ENCODE assay signal across 19 cellular contexts in the genomic region with DNA sequence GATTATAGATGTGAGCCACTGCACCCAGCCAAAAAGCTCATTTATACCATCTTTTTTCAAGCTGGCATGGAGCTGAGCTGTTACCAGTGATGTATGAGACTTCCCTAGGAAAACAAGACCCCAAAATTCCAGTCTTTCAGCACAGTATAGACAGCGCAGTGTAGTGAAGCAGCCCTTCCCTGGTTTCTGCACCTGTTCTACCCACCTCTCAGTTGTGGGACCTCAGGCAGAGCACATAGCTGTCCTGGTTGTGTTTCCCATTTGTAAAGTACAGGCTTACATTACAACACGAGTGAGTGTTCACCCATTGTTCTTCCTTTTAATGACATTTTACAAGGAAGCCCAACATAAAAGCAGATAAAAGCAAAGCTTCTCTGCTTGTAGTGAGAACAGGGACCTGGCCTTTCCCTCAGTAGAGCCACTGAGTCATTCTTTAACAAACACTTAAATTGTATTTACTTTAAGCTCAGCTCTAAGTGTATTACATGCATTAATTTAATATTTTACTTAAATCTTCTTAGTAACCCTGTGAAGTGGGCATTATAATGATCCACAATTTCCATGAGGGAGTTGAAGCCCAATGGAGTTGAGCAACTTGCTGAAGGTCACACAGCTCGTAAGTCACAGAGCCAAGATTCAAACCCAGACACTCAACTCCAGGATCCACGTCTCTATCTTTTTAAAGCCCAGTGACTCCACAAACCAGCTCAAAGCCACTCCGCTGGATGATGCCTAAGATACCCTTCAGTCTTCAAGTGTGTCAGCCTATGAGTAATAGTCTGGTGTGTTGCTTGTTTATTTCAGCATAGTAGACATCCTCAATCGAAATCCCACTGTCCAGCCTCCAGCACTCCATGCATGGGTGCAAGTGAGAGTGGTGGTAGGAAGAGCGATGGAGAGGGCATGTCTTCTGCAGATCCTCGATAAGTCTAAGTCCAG. TPM values are rescaled to one million over a fixed set of nuclear protein-coding genes. Genes with fewer than 3 reads are reported as not detected.
DNase-seq lines count a peak whose midpoint lies in the region; ATAC-seq, FAIRE-seq and TF ChIP-seq lines count a peak whose summit lies in the region.
"Had no signal": no experiment of that assay in that cellular context is flagged by ENCODE, and none has a peak within 500 bp of the region (broad histone marks: within the 10 kb centered on the region; RNA-seq: fewer than 3 reads in every experiment).

No MANE protein-coding gene starts in this region.

- H3K36me3 ChIP-seq in IMR-90 (ENCODE audit: control insufficient read depth, insufficient read depth, low read length) (no peaks in the 10 kb centered on the region), K562 (ENCODE audit: control insufficient read depth, insufficient read depth, low read length) (no peaks in the 10 kb centered on the region), mesenchymal stem cell (ENCODE audit: control insufficient read depth in 1 of 2, insufficient read depth in 2 of 2, low read depth in 1 of 2, low read length in 2 of 2) (no peaks in the 10 kb centered on the region), body of pancreas (replicated peaks in 1 of 2; ENCODE audit: insufficient read depth in 1 of 2, low read depth in 2 of 2) (no peaks in the 10 kb centered on the region)
- H3K36me3 ChIP-seq: MG63, SJSA1 had no signal

- no peak overlapping the region for H3K4ac ChIP-seq in IMR-90 (ENCODE audit: low read depth, low read length)
- no peak overlapping the region for H3K4ac ChIP-seq in mesenchymal stem cell (ENCODE audit: low read depth in 1 of 2, low read length in 2 of 2)

- H2BK15ac ChIP-seq in IMR-90 (ENCODE audit: low read depth, low read length) (no peak overlapping the region), mesenchymal stem cell (ENCODE audit: low read depth, poor library complexity, severe bottlenecking) (no peak overlapping the region)

- CTCF ChIA-PET in IMR-90 (lab: Yijun Ruan, JAX) = interaction anchor here (1.0 to 1.1 kb wide), 2 partner anchors 9 to 11 kb away, joined by 3 read pairs; no protein-coding TSS in a partner anchor
- CTCF ChIA-PET in K562 (lab: Yijun Ruan, JAX; ENCODE audit: low intra/inter-chr PET ratio) = no interaction called here

- no peak overlapping the region for H3K18ac ChIP-seq in IMR-90 (ENCODE audit: low read depth, low read length)
- no peak overlapping the region for H3K18ac ChIP-seq in mesenchymal stem cell (ENCODE audit: low read depth in 1 of 2, low read length in 2 of 2)

- peak; percentile 6 for DNase-seq in DMS153 treated with DMSO at 0.1 percent for 48 hours (lab: John Stamatoyannopoulos, UW; ENCODE audit: unreplicated experiment)
- no peak for DNase-seq in IMR-90
- DNase-seq in K562 (ENCODE audit: extremely low read depth in 1 of 4, low spot score in 3 of 4) = no peak
- DNase-seq in mesenchymal stem cell = peak; percentile 30
- no peak for DNase-seq in NCI-H69 (lab: John Stamatoyannopoulos, UW)
- no peak for DNase-seq in body of pancreas
- DNase-seq in D341Med (ENCODE audit: low spot score) = no peak
- DNase-seq in GM19239 (ENCODE audit: insufficient read length, low spot score) = no peak
- DNase-seq: MG63, NCI-H1092, NCI-H2107, NCI-H748 treated with DMSO at 0.1 percent for 48 hours had no signal

- no TSS peak for BruUV-seq in IMR-90 (replicated peaks; lab: Mats Ljungman, UMichigan)
- BruUV-seq in K562 (replicated peaks; lab: Mats Ljungman, UMichigan) = no TSS peak

- no peak overlapping the region for H3K27ac ChIP-seq in IMR-90 (ENCODE audit: insufficient read depth, low read length)
- H3K27ac ChIP-seq in K562 (ENCODE audit: extremely low read depth, low read depth, low read length) = no peak overlapping the region
- no peak overlapping the region for H3K27ac ChIP-seq in mesenchymal stem cell (ENCODE audit: low read length, poor library complexity, severe bottlenecking)
- no peak overlapping the region for H3K27ac ChIP-seq in body of pancreas
- H3K27ac ChIP-seq: C4-2B, HL-60, KMS-11, SJSA1 had no signal

- dilution Hi-C loops in IMR-90 (cut with HindIII; ENCODE audit: low sequenced_read_pairs, unreplicated experiment) = no loop called here

- H3K27me3 ChIP-seq in IMR-90 (ENCODE audit: control insufficient read depth, insufficient read depth, low read length) = no peaks in the 10 kb centered on the region
- H3K27me3 ChIP-seq in K562 (ENCODE audit: control insufficient read depth in 2 of 2, insufficient read depth in 2 of 2, low read length in 2 of 2) = no peaks in the 10 kb centered on the region
- no peaks in the 10 kb centered on the region for H3K27me3 ChIP-seq in mesenchymal stem cell (ENCODE audit: control insufficient read depth in 1 of 2, insufficient read depth in 1 of 2, low read length in 2 of 2)
- no peaks in the 10 kb centered on the region for H3K27me3 ChIP-seq in body of pancreas
- H3K27me3 ChIP-seq: MG63, SJSA1 had no signal

- H3K9me1 ChIP-seq in IMR-90 (ENCODE audit: insufficient read depth, low read length) (0 out of 2 replicates have a peak, but pooled peaks cover 3% of the 10 kb centered on the region), K562 (ENCODE audit: control insufficient read depth, insufficient read depth, low read length) (no peaks in the 10 kb centered on the region)

- no peak overlapping the region for H3K56ac ChIP-seq in IMR-90 (ENCODE audit: extremely low read depth, insufficient read depth, low read length)

- TF ChIP-seq RAD21 in IMR-90 (IDR thresholded peaks at IDR 0.05; ENCODE audit: low read length) = no peak
- no peak for TF ChIP-seq RAD21 in K562 (CRISPR knock-in tag; conservative IDR thresholded peaks at IDR 0.05 in 1 of 2, IDR thresholded peaks at IDR 0.05 in 1 of 2)

- no peaks in the 10 kb centered on the region for H3K79me2 ChIP-seq in K562 (ENCODE audit: control insufficient read depth, insufficient read depth, low read length)

- H2AK5ac ChIP-seq in IMR-90 (ENCODE audit: low read depth, low read length) (no peak overlapping the region), mesenchymal stem cell (ENCODE audit: low read length, severe bottlenecking) (no peak overlapping the region)

- H2BK5ac ChIP-seq in IMR-90 (ENCODE audit: low read depth, low read length, poor library complexity, severe bottlenecking) (no peak overlapping the region), mesenchymal stem cell (ENCODE audit: low read depth, low read length, poor library complexity, severe bottlenecking) (no peak overlapping the region)

- no peak overlapping the region for H2BK12ac ChIP-seq in mesenchymal stem cell (ENCODE audit: low read length in 2 of 2)

- ATAC-seq in IMR-90 (ENCODE audit: low read depth) (peak; percentile 29; the same call in 1 of the 2 replicates), K562 (peak; percentile 55), body of pancreas (no peak)
- ATAC-seq: GM12878, GM23338, HCT116 had no signal

- H4K91ac ChIP-seq in IMR-90 (ENCODE audit: insufficient read depth, low read depth, low read length) = no peak overlapping the region
- H4K91ac ChIP-seq in mesenchymal stem cell (ENCODE audit: low read length) = no peak overlapping the region

- H2AK9ac ChIP-seq in IMR-90 (replicated peaks; ENCODE audit: low read depth, low read length, poor library complexity) = no peak overlapping the region

- H4K20me1 ChIP-seq in IMR-90 (ENCODE audit: insufficient read depth, low read length) (no peaks in the 10 kb centered on the region), K562 (replicated peaks; ENCODE audit: control insufficient read depth, insufficient read depth, low read length) (no peaks in the 10 kb centered on the region)

- 40% methylated on average over 1 of the region's 8 CpGs; no CpG with 5 or more reads in 1 of the 2 experiments for whole genome bisulfite sequencing in IMR-90 (ENCODE audit: extremely low coverage in 2 of 2, insufficient read length in 1 of 2), 2 experiments
- WGBS in K562 (ENCODE audit: insufficient coverage, low coverage, missing lambda C conversion rate) = 21% methylated on average over 8 of the region's 8 CpGs
- WGBS in mesenchymal stem cell = 79% methylated on average over 6 of the region's 8 CpGs
- 78 to 80% methylated on average over 7 to 8 of the region's 8 CpGs for WGBS in body of pancreas, 2 donors

- intact Hi-C loops in IMR-90 (cut with micrococcal nuclease) = no loop called here
- intact Hi-C loops in K562 (cut with micrococcal nuclease) = no loop called here
- intact Hi-C loops in body of pancreas (cut with DNase I) = no loop called here

- H3K4me3 ChIP-seq in IMR-90 (ENCODE audit: insufficient read depth, low read depth, low read length) (no peak overlapping the region), K562 (no peak overlapping the region), mesenchymal stem cell (ENCODE audit: insufficient read depth in 1 of 2, low read depth in 1 of 2, low read length in 2 of 2) (no peak overlapping the region), body of pancreas (no peak overlapping the region)
- H3K4me3 ChIP-seq: GM12878, GM23338, MG63, SJSA1 had no signal

- H4K8ac ChIP-seq in IMR-90 (ENCODE audit: low read depth in 2 of 2, low read length in 2 of 2) (no peak overlapping the region), mesenchymal stem cell (ENCODE audit: low read length) (no peak overlapping the region)

- H4K5ac ChIP-seq in IMR-90 (ENCODE audit: low read depth, low read length) = no peak overlapping the region

- in situ Hi-C loops in IMR-90 (cut with MboI; ENCODE audit: low sequenced_read_pairs) = no loop called here
- in situ Hi-C loops in K562 (cut with MboI) = no loop called here

- H3K9ac ChIP-seq in IMR-90 (ENCODE audit: low read depth, low read length) (no peak overlapping the region), K562 (ENCODE audit: insufficient read depth in 1 of 2, low read depth in 2 of 2, low read length in 2 of 2) (no peak overlapping the region), mesenchymal stem cell (ENCODE audit: low read length) (no peak overlapping the region)
- H3K9ac ChIP-seq: KMS-11 had no signal

- H3K4me1 ChIP-seq in IMR-90 (ENCODE audit: control insufficient read depth, insufficient read depth, low read length) (no peaks in the 10 kb centered on the region), K562 (replicated peaks in 1 of 2; ENCODE audit: control insufficient read depth in 2 of 2, insufficient read depth in 2 of 2, low read length in 2 of 2) (no peaks in the 10 kb centered on the region), mesenchymal stem cell (ENCODE audit: control insufficient read depth, insufficient read depth, low read depth, low read length) (no peaks in the 10 kb centered on the region), body of pancreas (no peaks in the 10 kb centered on the region)

- FAIRE-seq in K562 (lab: Jason Lieb, UNC) (no peak), GM19239 (lab: Jason Lieb, UNC) (no peak)
- FAIRE-seq: GM12878 had no signal

- TF ChIP-seq POLR2A in IMR-90 (IDR thresholded peaks at IDR 0.05; ENCODE audit: low read depth, low read length) (no peak), K562 (conservative IDR thresholded peaks at IDR 0.05) (no peak), body of pancreas (IDR thresholded peaks at IDR 0.05) (no peak)

- no peak overlapping the region for H2BK20ac ChIP-seq in IMR-90 (ENCODE audit: low read depth, low read length)

- H3K79me1 ChIP-seq in IMR-90 (ENCODE audit: low read depth in 1 of 2, low read length in 2 of 2) = no peaks in the 10 kb centered on the region
- H3K79me1 ChIP-seq in mesenchymal stem cell (replicated peaks; ENCODE audit: low read length, poor library complexity, severe bottlenecking) = no peaks in the 10 kb centered on the region

- no peak overlapping the region for H2BK120ac ChIP-seq in IMR-90 (ENCODE audit: low read depth, low read length)
- no peak overlapping the region for H2BK120ac ChIP-seq in mesenchymal stem cell (ENCODE audit: low read depth, low read length)

- POLR2A ChIA-PET in IMR-90 (lab: Charles Lee; ENCODE audit: unreplicated experiment) (no interaction called here), K562 (lab: Yijun Ruan, JAX) (interaction anchor here (0.5 to 1.5 kb wide), 3 partner anchors 8 to 1435 kb away, joined by 3 to 7 read pairs (median 4); no protein-coding TSS in a partner anchor)

- H3K9me3 ChIP-seq in IMR-90 (ENCODE audit: control insufficient read depth, insufficient read depth, low read length) (no peaks in the 10 kb centered on the region), K562 (replicated peaks; ENCODE audit: control insufficient read depth, insufficient read depth, low read depth, low read length) (no peaks in the 10 kb centered on the region; the same call in 1 of the 2 replicates), mesenchymal stem cell (ENCODE audit: control insufficient read depth, low read length) (peaks cover under 1% of the 10 kb centered on the region), body of pancreas (no peaks in the 10 kb centered on the region)
- H3K9me3 ChIP-seq: MG63 had no signal

- TF ChIP-seq CTCF in IMR-90 (conservative IDR thresholded peaks at IDR 0.05; ENCODE audit: low read depth, low read length) = no peak
- no peak for TF ChIP-seq CTCF in K562 (IDR thresholded peaks at IDR 0.05 in 2 of 3, conservative IDR thresholded peaks at IDR 0.05 in 1 of 3; ENCODE audit: insufficient read depth in 2 of 3, low read depth in 1 of 3, low read length in 3 of 3)
- no peak for TF ChIP-seq CTCF in body of pancreas (IDR thresholded peaks at IDR 0.05)

- no peak for TF ChIP-seq EP300 in K562 (IDR thresholded peaks at IDR 0.05; ENCODE audit: low read length)

- peak overlapping the region; percentile 17; the same call in 1 of the 2 replicates for H3K14ac ChIP-seq in IMR-90 (replicated peaks; ENCODE audit: low read depth, low read length)
- H3K14ac ChIP-seq in mesenchymal stem cell (ENCODE audit: low read length in 2 of 2) = no peak overlapping the region

- H3K23ac ChIP-seq in IMR-90 (ENCODE audit: low read depth, low read length) (no peak overlapping the region), mesenchymal stem cell (ENCODE audit: low read length in 2 of 2) (no peak overlapping the region)

- H2AFZ ChIP-seq in IMR-90 (replicated peaks; ENCODE audit: low read length, poor library complexity) = no peak overlapping the region
- peak overlapping the region; percentile 75 for H2AFZ ChIP-seq in K562 (ENCODE audit: low read depth, low read length)
- no peak overlapping the region for H2AFZ ChIP-seq in mesenchymal stem cell (ENCODE audit: low read depth, low read length)
- H2AFZ ChIP-seq: GM23338 had no signal

- H3K4me2 ChIP-seq in IMR-90 (ENCODE audit: low read depth, low read length) (no peak overlapping the region), K562 (ENCODE audit: insufficient read depth, low read length) (no peak overlapping the region), mesenchymal stem cell (ENCODE audit: low read length, poor library complexity, severe bottlenecking) (no peak overlapping the region)
- H3K4me2 ChIP-seq: GM23338, KMS-11 had no signal

RNA-seq across cellular contexts. Expression of a gene that starts 40.5 kb away (rescaled TPM):
- total RNA-seq in IMR-90 (2012; rRNA removed) (180 and 216 TPM in 2 replicates), K562 (2014; rRNA removed) (57.6 and 83.6 TPM in 2 replicates), K562 (2014; rRNA removed; fragmentation: Illumina TruSeq; extraction: Trizol) (131 and 133 TPM in 2 replicates), K562 (2015; rRNA removed; fragmentation: Illumina TruSeq; extraction: Trizol) (147 and 148 TPM in 2 replicates), K562 (2021) (237 and 241 TPM in 2 replicates), body of pancreas (10 to 100 TPM; 35.5 to 54.1 TPM)
- polyA plus RNA-seq in IMR-90 (2012; rRNA removed) (271 and 304 TPM in 2 replicates), K562 (2011; rRNA removed) (119 and 122 TPM in 2 replicates), K562 (2014; fragmentation: Illumina TruSeq; extraction: Trizol) (259 and 297 TPM in 2 replicates), K562 (2014; fragmentation: Nextera tagmentation; extraction: Ambion mirVana) (100 to 1,000 TPM in 1 of 2 experiments, 10 to 100 TPM in 1; 70.0 to 115 TPM), K562 (2014; rRNA removed) (125 and 134 TPM in 2 replicates)
- polyA plus RNA-seq in IMR-90 (2012; cell fraction: cytosol; rRNA removed) = 189 and 234 TPM in 2 replicates
- polyA plus RNA-seq in IMR-90 (2012; cell fraction: nucleus; rRNA removed; ENCODE audit: low replicate concordance) = 74.4 and 139 TPM in 2 replicates
- 58.6 and 64.0 TPM in 2 replicates for total RNA-seq in K562 (2011; cell fraction: chromatin; rRNA removed; ENCODE audit: low replicate concordance)
- total RNA-seq in K562 (2011; cell fraction: nucleolus; rRNA removed) = 43.2 and 43.8 TPM in 2 replicates
- 40.0 and 41.2 TPM in 2 replicates for total RNA-seq in K562 (2011; cell fraction: nucleoplasm; rRNA removed)
- polyA plus RNA-seq in K562 (2011; cell fraction: cytosol; rRNA removed) = 110 and 143 TPM in 2 replicates
- 38.1 and 62.3 TPM in 2 replicates for polyA plus RNA-seq in K562 (2011; cell fraction: nucleus; rRNA removed)
- 277 and 310 TPM in 2 replicates for polyA plus RNA-seq in K562 (2012)
- polyA minus RNA-seq in K562 (2011; rRNA and poly(A)+ RNA removed) = 103 TPM in 2 replicates
- 60.0 and 82.1 TPM in 2 replicates for polyA minus RNA-seq in K562 (2011; cell fraction: cytosol; rRNA and poly(A)+ RNA removed)
- polyA minus RNA-seq in K562 (2011; cell fraction: nucleus; rRNA and poly(A)+ RNA removed) = 10.9 and 20.8 TPM in 2 replicates
- polyA plus RNA-seq in mesenchymal stem cell (2013, experiment 1 of 2) = 431 TPM
- polyA plus RNA-seq in mesenchymal stem cell (2013, experiment 2 of 2) = 426 TPM

Comparison
In these comparisons a context has a peak if more than half of its experiments do, and no peak if none do; other contexts are left out.
1. DNase-seq: peak in DMS153 treated with DMSO at 0.1 percent for 48 hours (single experiment) and mesenchymal stem cell (single experiment); none in IMR-90 (single experiment), K562 (0 of 4), NCI-H69 (single experiment), body of pancreas (0 of 4), D341Med (single experiment) and GM19239 (single experiment).